In genomic region chr1:155974208-155975165, GRCh38 we compare ENCODE assay signal across 9 cellular contexts. TPM values are rescaled to one million over a fixed set of nuclear protein-coding genes. Genes with fewer than 3 reads are reported as not detected.
DNase-seq lines count a peak whose midpoint lies in the region; ATAC-seq, FAIRE-seq and TF ChIP-seq lines count a peak whose summit lies in the region.
"Had no signal": no experiment of that assay in that cellular context is flagged by ENCODE, and none has a peak within 500 bp of the region (broad histone marks: within the 10 kb centered on the region; RNA-seq: fewer than 3 reads in every experiment).

No MANE protein-coding gene starts in this region.

- no peak for FAIRE-seq in GM12892 (lab: Jason Lieb, UNC)

- H3K36me3 Mint-ChIP-seq in activated naive CD4-positive, alpha-beta T cell treated with anti-CD3 and anti-CD28 coated beads, Interleukin-2, amount 10 ng/mL, durations not matched to agents 7 days and 5 days: peaks cover 60% of the 10 kb centered on the region
- H3K36me3 Mint-ChIP-seq in activated T-helper 2 cell treated with anti-CD3 and anti-CD28 coated beads, Interferon-gamma antibody, Interleukin-2, Interleukin-4, amounts not matched to agents 10 μg/mL and 5 μg/mL and 100 μg/mL, durations not matched to agents 14 hours and 24 hours and 36 hours (ENCODE audit: low read depth): peaks cover 70% of the 10 kb centered on the region

- no peaks in the 10 kb centered on the region for H3K27me3 Mint-ChIP-seq in activated naive CD4-positive, alpha-beta T cell treated with anti-CD3 and anti-CD28 coated beads, Interleukin-2, amount 10 ng/mL, durations not matched to agents 7 days and 5 days
- no peaks in the 10 kb centered on the region for H3K27me3 Mint-ChIP-seq in activated T-helper 2 cell treated with anti-CD3 and anti-CD28 coated beads, Interferon-gamma antibody, Interleukin-2, Interleukin-4, amounts not matched to agents 10 μg/mL and 5 μg/mL and 100 μg/mL, durations not matched to agents 14 hours and 24 hours and 36 hours (ENCODE audit: low read depth)

- TF ChIP-seq POLR2A in GM12892 (IDR thresholded peaks at IDR 0.05; ENCODE audit: low read depth, low read length): no peak

- no peaks in the 10 kb centered on the region for H3K9me3 ChIP-seq in iPS-18c (ENCODE audit: control insufficient read depth, insufficient read depth, low read length)

- intact Hi-C loops in activated T-helper 2 cell treated with anti-CD3 and anti-CD28 coated beads, Interferon-gamma antibody, Interleukin-2, Interleukin-4, amounts not matched to agents 10 μg/mL and 5 μg/mL and 100 μg/mL, durations not matched to agents 14 hours and 24 hours and 36 hours (cut with micrococcal nuclease): loop anchor here (10.0 kb wide), 1 partner anchor 220 kb away; the partner anchor contains the start of gene SLC25A44

- no peak for DNase-seq in activated naive CD4-positive, alpha-beta T cell treated with anti-CD3 and anti-CD28 coated beads, Interleukin-2, amount 10 ng/mL, durations not matched to agents 7 days and 5 days
- no peak for DNase-seq in activated naive CD4-positive, alpha-beta T cell treated with Interleukin-2 at 50 U/mL for 16 hours
- no peak for DNase-seq in activated T-helper 2 cell treated with anti-CD3 and anti-CD28 coated beads, Interferon-gamma antibody, Interleukin-2, Interleukin-4, amounts not matched to agents 10 μg/mL and 5 μg/mL and 100 μg/mL, durations not matched to agents 14 hours and 24 hours and 36 hours (ENCODE audit: low spot score)
- DNase-seq in superior temporal gyrus (ENCODE audit: extremely low spot score) (peak; percentile 91), SHP77 treated with DMSO at 0.1 percent for 48 hours (lab: John Stamatoyannopoulos, UW) (no peak), GM12892 (ENCODE audit: insufficient read length) (no peak)

- peak overlapping the region; percentile 89 for H3K27ac Mint-ChIP-seq in activated naive CD4-positive, alpha-beta T cell treated with anti-CD3 and anti-CD28 coated beads, Interleukin-2, amount 10 ng/mL, durations not matched to agents 7 days and 5 days
- H3K27ac Mint-ChIP-seq in activated T-helper 2 cell treated with anti-CD3 and anti-CD28 coated beads, Interferon-gamma antibody, Interleukin-2, Interleukin-4, amounts not matched to agents 10 μg/mL and 5 μg/mL and 100 μg/mL, durations not matched to agents 14 hours and 24 hours and 36 hours: peak overlapping the region; percentile 95

- ATAC-seq in GM19467 (IDR thresholded peaks at IDR 0.05; ENCODE audit: unreplicated experiment): no peak

- H3K4me3 ChIP-seq in iPS-18c (ENCODE audit: insufficient read depth, low read depth, low read length): 0 out of 2 replicates have a peak overlapping the region, but pooled peaks have one; percentile 94

- peak overlapping the region; percentile 100 for H3K4me3 Mint-ChIP-seq in activated naive CD4-positive, alpha-beta T cell treated with anti-CD3 and anti-CD28 coated beads, Interleukin-2, amount 10 ng/mL, durations not matched to agents 7 days and 5 days
- H3K4me3 Mint-ChIP-seq in activated T-helper 2 cell treated with anti-CD3 and anti-CD28 coated beads, Interferon-gamma antibody, Interleukin-2, Interleukin-4, amounts not matched to agents 10 μg/mL and 5 μg/mL and 100 μg/mL, durations not matched to agents 14 hours and 24 hours and 36 hours (ENCODE audit: low read depth): peak overlapping the region; percentile 95

- CTCF ChIA-PET in activated naive CD4-positive, alpha-beta T cell treated with anti-CD3 and anti-CD28 coated beads, Interleukin-2, amount 10 ng/mL, durations not matched to agents 7 days and 5 days (lab: Charles Lee): interaction anchor here (0.7 to 12.7 kb wide), 7 partner anchors 8 to 190 kb away, joined by 3 to 98 read pairs (median 4); partner anchors contain the start of gene RXFP4

- H3K9me3 Mint-ChIP-seq in activated naive CD4-positive, alpha-beta T cell treated with anti-CD3 and anti-CD28 coated beads, Interleukin-2, amount 10 ng/mL, durations not matched to agents 7 days and 5 days: no peaks in the 10 kb centered on the region
- no peaks in the 10 kb centered on the region for H3K9me3 Mint-ChIP-seq in activated T-helper 2 cell treated with anti-CD3 and anti-CD28 coated beads, Interferon-gamma antibody, Interleukin-2, Interleukin-4, amounts not matched to agents 10 μg/mL and 5 μg/mL and 100 μg/mL, durations not matched to agents 14 hours and 24 hours and 36 hours

- peaks cover 68% of the 10 kb centered on the region for H3K4me1 Mint-ChIP-seq in activated naive CD4-positive, alpha-beta T cell treated with anti-CD3 and anti-CD28 coated beads, Interleukin-2, amount 10 ng/mL, durations not matched to agents 7 days and 5 days
- H3K4me1 Mint-ChIP-seq in activated T-helper 2 cell treated with anti-CD3 and anti-CD28 coated beads, Interferon-gamma antibody, Interleukin-2, Interleukin-4, amounts not matched to agents 10 μg/mL and 5 μg/mL and 100 μg/mL, durations not matched to agents 14 hours and 24 hours and 36 hours (ENCODE audit: low read depth): peaks cover 55% of the 10 kb centered on the region

RNA-seq across cellular contexts. Expression of gene ARHGEF2, which starts 3.9 kb away (rescaled TPM):
- total RNA-seq in activated T-helper 2 cell treated with anti-CD3 and anti-CD28 coated beads, Interferon-gamma antibody, Interleukin-2, Interleukin-4, amounts not matched to agents 10 μg/mL and 5 μg/mL and 100 μg/mL, durations not matched to agents 14 hours and 24 hours and 36 hours: 211 and 216 TPM in 2 replicates
- 57.6 TPM for polyA plus RNA-seq in GM12892 (2012; ENCODE audit: missing spikeins)

RNA-seq across cellular contexts. Expression of gene RXFP4, which starts 33.0 kb away (rescaled TPM):
- not detected in 2 replicates for total RNA-seq in activated T-helper 2 cell treated with anti-CD3 and anti-CD28 coated beads, Interferon-gamma antibody, Interleukin-2, Interleukin-4, amounts not matched to agents 10 μg/mL and 5 μg/mL and 100 μg/mL, durations not matched to agents 14 hours and 24 hours and 36 hours
- 0.36 TPM for polyA plus RNA-seq in GM12892 (2012; ENCODE audit: missing spikeins)
- total RNA-seq: dermis microvascular lymphatic vessel endothelial cell had no signal

RNA-seq across cellular contexts. Expression of gene KHDC4, which starts 40.3 kb away (rescaled TPM):
- 78.4 and 83.5 TPM in 2 replicates for total RNA-seq in activated T-helper 2 cell treated with anti-CD3 and anti-CD28 coated beads, Interferon-gamma antibody, Interleukin-2, Interleukin-4, amounts not matched to agents 10 μg/mL and 5 μg/mL and 100 μg/mL, durations not matched to agents 14 hours and 24 hours and 36 hours
- 46.2 TPM for polyA plus RNA-seq in GM12892 (2012; ENCODE audit: missing spikeins)

RNA-seq across cellular contexts. Expression of gene SSR2, which starts 46.3 kb away (rescaled TPM):
- 227 and 239 TPM in 2 replicates for total RNA-seq in activated T-helper 2 cell treated with anti-CD3 and anti-CD28 coated beads, Interferon-gamma antibody, Interleukin-2, Interleukin-4, amounts not matched to agents 10 μg/mL and 5 μg/mL and 100 μg/mL, durations not matched to agents 14 hours and 24 hours and 36 hours
- 230 TPM for polyA plus RNA-seq in GM12892 (2012; ENCODE audit: missing spikeins)
